8 cellular contexts compared by ENCODE assay signal in the genomic region with DNA sequence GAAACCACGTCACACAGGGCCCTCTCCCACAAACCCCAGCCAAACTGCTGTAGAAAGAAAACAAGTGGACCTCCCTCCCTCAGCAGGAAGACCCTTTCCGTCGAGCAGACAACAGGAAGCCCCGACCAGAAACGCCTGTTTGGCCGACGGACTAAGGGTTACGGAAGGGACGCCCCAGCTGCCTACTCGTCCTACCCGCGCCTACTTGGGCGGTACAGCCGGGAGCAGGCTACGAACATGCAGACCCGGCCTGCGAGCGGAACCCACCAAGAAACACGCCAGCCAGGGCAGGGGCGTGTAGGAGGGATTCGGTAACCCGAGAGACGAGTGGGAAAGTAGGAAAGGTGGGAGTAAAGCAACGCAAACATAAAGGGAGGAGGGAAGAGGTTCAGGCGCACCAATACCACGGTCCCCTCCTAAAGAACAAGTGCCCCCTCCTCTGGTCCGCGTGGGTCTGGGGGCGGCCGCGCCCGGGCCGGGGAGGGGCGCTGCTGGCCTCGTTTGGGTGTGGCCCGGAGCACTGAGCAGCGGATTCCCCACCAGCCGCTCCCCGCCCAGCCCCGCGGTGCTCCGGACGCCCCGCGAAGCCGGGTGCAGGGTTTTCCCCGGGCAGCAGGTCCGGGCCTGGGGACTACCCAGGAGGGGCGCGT. TPM values are rescaled to one million over a fixed set of nuclear protein-coding genes. Genes with fewer than 3 reads are reported as not detected.
DNase-seq lines count a peak whose midpoint lies in the region; ATAC-seq and TF ChIP-seq lines count a peak whose summit lies in the region.

No MANE protein-coding gene starts in this region.

- DNase-seq in activated CD4-positive, CD25-positive, alpha-beta regulatory T cell (lab: John Stamatoyannopoulos, UW), result no peak
- DNase-seq in type B pancreatic cell (ENCODE audit: extremely low spot score, unreplicated experiment), result no peak
- no peak for DNase-seq in NCI-H1105 treated with DMSO at 0.1 percent for 48 hours (lab: John Stamatoyannopoulos, UW)

- H3K27me3 Mint-ChIP-seq in type B pancreatic cell, result peaks cover 23% of the 10 kb centered on the region

- H3K27ac Mint-ChIP-seq in type B pancreatic cell, result peak overlapping the region; percentile 99

- no peaks in the 10 kb centered on the region for H3K9me3 ChIP-seq in duodenal mucosa (ENCODE audit: control insufficient read depth in 1 of 2, low read length in 2 of 2)
- H3K9me3 ChIP-seq in mucosa of rectum (ENCODE audit: control insufficient read depth in 2 of 2, low read length in 2 of 2), result no peaks in the 10 kb centered on the region

- H3K36me3 Mint-ChIP-seq in type B pancreatic cell, result no peaks in the 10 kb centered on the region

- peak overlapping the region; percentile 95 for H3K4me3 Mint-ChIP-seq in type B pancreatic cell

- ATAC-seq in activated CD4-positive, CD25-positive, alpha-beta regulatory T cell treated with anti-CD3 and anti-CD28 coated beads, Interleukin-2, amount 50 U/mL, for 24 hours, result peak; percentile 19 to 30
- ATAC-seq in GM21786 (IDR thresholded peaks at IDR 0.05; ENCODE audit: unreplicated experiment), result no peak

- H3K36me3 ChIP-seq in duodenal mucosa (ENCODE audit: control insufficient read depth in 1 of 2, insufficient read depth in 2 of 2, low read length in 2 of 2) (no peaks in the 10 kb centered on the region), mucosa of rectum (ENCODE audit: control insufficient read depth in 2 of 2, insufficient read depth in 2 of 2, low read length in 2 of 2) (peaks cover 2 to 4% of the 10 kb centered on the region in 2 donors)

- H3K9ac ChIP-seq in duodenal mucosa (ENCODE audit: low read depth in 1 of 2, low read length in 2 of 2), result peak overlapping the region; percentile 81 to 98
- H3K9ac ChIP-seq in mucosa of rectum (ENCODE audit: low read depth in 1 of 2, low read length in 2 of 2), result peak overlapping the region; percentile 95 to 99

- no peaks in the 10 kb centered on the region for H3K27me3 ChIP-seq in duodenal mucosa (ENCODE audit: control insufficient read depth in 1 of 2, insufficient read depth in 2 of 2, low read length in 2 of 2)
- no peaks in the 10 kb centered on the region for H3K27me3 ChIP-seq in mucosa of rectum (ENCODE audit: control insufficient read depth in 2 of 2, insufficient read depth in 2 of 2, low read length in 2 of 2)

- peak overlapping the region; percentile 96 for H3K27ac ChIP-seq in VCaP
- peak overlapping the region; percentile 93 for H3K27ac ChIP-seq in duodenal mucosa (ENCODE audit: low read depth, low read length)
- peak overlapping the region; percentile 99 for H3K27ac ChIP-seq in mucosa of rectum (ENCODE audit: low read depth in 2 of 2, low read length in 2 of 2)

- peaks cover 34% of the 10 kb centered on the region for H3K4me1 Mint-ChIP-seq in type B pancreatic cell (ENCODE audit: unreplicated experiment)

- TF ChIP-seq CTCF in VCaP (conservative IDR thresholded peaks at IDR 0.05), result no peak
- TF ChIP-seq CTCF in type B pancreatic cell (conservative IDR thresholded peaks at IDR 0.05), result no peak

- H3K4me1 ChIP-seq in duodenal mucosa (ENCODE audit: control insufficient read depth in 1 of 2, insufficient read depth in 2 of 2, low read length in 2 of 2), result peaks cover 42 to 59% of the 10 kb centered on the region in 2 donors
- peaks cover 51 to 53% of the 10 kb centered on the region in 2 donors for H3K4me1 ChIP-seq in mucosa of rectum (ENCODE audit: control insufficient read depth in 2 of 2, insufficient read depth in 2 of 2, low read length in 2 of 2)

- no peaks in the 10 kb centered on the region for H3K9me3 Mint-ChIP-seq in type B pancreatic cell

- H3K4me3 ChIP-seq in duodenal mucosa (ENCODE audit: low read depth in 1 of 2, low read length in 2 of 2), result peak overlapping the region; percentile 82 to 98
- peak overlapping the region; percentile 91 to 98 for H3K4me3 ChIP-seq in mucosa of rectum (ENCODE audit: low read length in 2 of 2)

RNA-seq across cellular contexts. Expression of gene S100A10, which starts 0.5 kb away (rescaled TPM):
- 316 and 1,258 TPM in 2 replicates for total RNA-seq in type B pancreatic cell (ENCODE audit: low replicate concordance)

RNA-seq across cellular contexts. Expression of gene S100A11, which starts 43.6 kb away (rescaled TPM):
- total RNA-seq in type B pancreatic cell (ENCODE audit: low replicate concordance), result 511 and 1,438 TPM in 2 replicates
